Comparison of ENCODE assay signal across 18 cellular contexts in the genomic region with DNA sequence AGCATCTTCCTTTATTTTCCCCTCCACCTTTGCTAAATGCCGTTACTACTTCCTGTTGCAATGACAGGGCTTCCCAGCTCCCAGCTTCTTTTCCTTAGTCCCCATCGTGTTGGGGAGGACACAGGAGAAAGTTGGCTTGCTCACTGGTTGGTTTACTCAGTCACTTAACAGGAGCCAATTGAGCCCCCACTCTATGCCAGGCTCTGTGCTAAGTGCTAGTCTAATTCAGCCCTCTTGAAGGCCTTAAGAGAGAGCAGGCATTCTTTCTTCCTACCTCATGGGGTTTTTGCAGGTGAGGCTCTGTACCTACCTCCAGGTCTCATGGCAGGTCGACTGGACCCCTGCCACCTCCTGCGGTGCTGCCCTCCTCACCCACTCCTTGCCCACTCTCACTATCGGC.
"Had no signal": no experiment of that assay in that cellular context is flagged by ENCODE, and none has a peak within 500 bp of the region (broad histone marks: within the 10 kb centered on the region; RNA-seq: fewer than 3 reads in every experiment).

No MANE protein-coding gene starts in this region.

- H3K27me3 Mint-ChIP-seq: activated CD4-positive, alpha-beta T cell treated with anti-CD3 and anti-CD28 coated beads, Interleukin-2, amount 10 ng/mL, durations not matched to agents 7 days and 5 days; activated naive CD8-positive, alpha-beta T cell had no signal

- H3K4me3 ChIP-seq: colonic mucosa, esophagus squamous epithelium, ovary, testis, uterus had no signal

- H3K27ac Mint-ChIP-seq: activated CD4-positive, alpha-beta T cell treated with anti-CD3 and anti-CD28 coated beads, Interleukin-2, amount 10 ng/mL, durations not matched to agents 7 days and 5 days; activated naive CD8-positive, alpha-beta T cell; T-helper 2 cell treated with Interferon-gamma antibody and Interleukin-4, amounts not matched to agents 5 μg/mL and 100 μg/mL, for 36 hours had no signal

- H3K27me3 ChIP-seq: colonic mucosa, esophagus squamous epithelium, ovary, testis, uterus had no signal

- ATAC-seq: sciatic nerve had no signal

- H3K27ac ChIP-seq: colonic mucosa, esophagus squamous epithelium, ovary, testis, uterus had no signal

- H3K4me1 ChIP-seq: colonic mucosa, testis, uterus had no signal

- DNase-seq: activated CD4-positive, alpha-beta T cell treated with anti-CD3 and anti-CD28 coated beads, Interleukin-2, amount 10 ng/mL, durations not matched to agents 7 days and 5 days; activated CD4-positive, CD25-positive, alpha-beta regulatory T cell; activated CD8-positive, alpha-beta memory T cell treated with anti-CD3 and anti-CD28 coated beads for 24 hours; activated gamma-delta T cell treated with Interleukin-2 at 50 U/mL for 16 hours; amniotic stem cell; central memory CD4-positive, alpha-beta T cell; colonic mucosa; esophagus squamous epithelium; hippocampal formation; kidney glomerular epithelial cell; midbrain; ovary; stimulated activated naive CD8-positive, alpha-beta T cell treated with anti-CD3 and anti-CD28 coated beads, Interleukin-15, amount 100 ng/mL, for 72 hours; testis; uterus had no signal

- H3K36me3 ChIP-seq: colonic mucosa, esophagus squamous epithelium, ovary, uterus had no signal

- H3K4me1 Mint-ChIP-seq: activated CD4-positive, alpha-beta T cell treated with anti-CD3 and anti-CD28 coated beads, Interleukin-2, amount 10 ng/mL, durations not matched to agents 7 days and 5 days; stimulated activated naive CD8-positive, alpha-beta T cell treated with anti-CD3 and anti-CD28 coated beads, Interleukin-15, amount 100 ng/mL, for 72 hours had no signal

- H3K4me3 Mint-ChIP-seq: activated CD4-positive, alpha-beta T cell treated with anti-CD3 and anti-CD28 coated beads, Interleukin-2, amount 10 ng/mL, durations not matched to agents 7 days and 5 days; activated naive CD8-positive, alpha-beta T cell; stimulated activated naive CD8-positive, alpha-beta T cell treated with anti-CD3 and anti-CD28 coated beads, Interleukin-15, amount 100 ng/mL, for 72 hours; T-helper 2 cell treated with Interferon-gamma antibody and Interleukin-4, amounts not matched to agents 5 μg/mL and 100 μg/mL, for 36 hours had no signal

- H3K36me3 Mint-ChIP-seq: activated naive CD8-positive, alpha-beta T cell had no signal

- H3K9me3 Mint-ChIP-seq: activated CD4-positive, alpha-beta T cell treated with anti-CD3 and anti-CD28 coated beads, Interleukin-2, amount 10 ng/mL, durations not matched to agents 7 days and 5 days; stimulated activated naive CD8-positive, alpha-beta T cell treated with anti-CD3 and anti-CD28 coated beads, Interleukin-15, amount 100 ng/mL, for 72 hours; T-helper 2 cell treated with Interferon-gamma antibody and Interleukin-4, amounts not matched to agents 5 μg/mL and 100 μg/mL, for 36 hours had no signal

- H3K9me3 ChIP-seq: colonic mucosa, esophagus squamous epithelium, ovary, testis, uterus had no signal
